ENCODE assay signal across 14 cellular contexts in the genomic region with DNA sequence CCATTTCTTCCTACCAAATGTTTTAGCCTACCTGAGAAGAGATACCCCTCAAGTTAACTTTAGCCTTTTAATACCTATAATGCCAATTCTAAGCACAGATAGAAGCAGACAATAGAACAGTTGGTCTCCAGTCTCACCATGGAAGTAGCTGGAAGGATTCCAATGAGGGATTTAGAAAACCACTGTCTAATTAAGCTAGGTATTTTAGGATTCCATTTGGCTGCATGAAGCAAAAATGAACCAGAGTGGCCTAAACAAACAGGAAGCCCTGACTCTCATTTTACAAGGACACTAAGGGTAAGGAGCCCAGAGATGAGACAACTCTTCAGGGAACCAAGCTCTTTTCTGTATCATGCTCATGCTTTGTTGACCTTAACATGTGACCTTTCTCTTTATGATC.
A peak's percentile ranks its signal among the peaks of the same experiment; 100 is the strongest.
DNase-seq lines count a peak whose midpoint lies in the region; TF ChIP-seq lines count a peak whose summit lies in the region.
"Had no signal": no experiment of that assay in that cellular context is flagged by ENCODE, and none has a peak within 500 bp of the region (broad histone marks: within the 10 kb centered on the region; RNA-seq: fewer than 3 reads in every experiment).

No MANE protein-coding gene starts in this region.

- H3K4me1 ChIP-seq in osteoblast (ENCODE audit: insufficient read depth, low read length) = peaks cover 5% of the 10 kb centered on the region
- H3K4me1 ChIP-seq: left ventricle myocardium inferior had no signal

- no peak for TF ChIP-seq CTCF in astrocyte of the cerebellum (IDR thresholded peaks at IDR 0.05; ENCODE audit: low read depth, low read length, missing control alignments)
- no peak for TF ChIP-seq CTCF in osteoblast (IDR thresholded peaks at IDR 0.05; ENCODE audit: extremely low read depth, low read depth, low read length)

- H3K27me3 Mint-ChIP-seq in immature natural killer cell (ENCODE audit: low read depth in 3 of 3) = peaks cover 0 to 5% (median 2%) of the 10 kb centered on the region in 3 donors

- H3K27ac Mint-ChIP-seq in immature natural killer cell = no peak overlapping the region

- no peaks in the 10 kb centered on the region for H3K4me1 Mint-ChIP-seq in immature natural killer cell

- in situ Hi-C loops in astrocyte of the cerebellum (cut with HindIII; ENCODE audit: low sequenced_read_pairs) = no loop called here

- no peak overlapping the region for H3K4me2 ChIP-seq in osteoblast (ENCODE audit: insufficient read depth, low read length)
- H3K4me2 ChIP-seq: hepatocyte had no signal

- H3K9me3 Mint-ChIP-seq in immature natural killer cell = peaks cover 0 to 2% (median 0%) of the 10 kb centered on the region in 6 donors

- H3K36me3 ChIP-seq in osteoblast (ENCODE audit: insufficient read depth, low read length) = no peaks in the 10 kb centered on the region
- H3K36me3 ChIP-seq: left ventricle myocardium inferior had no signal

- no peaks in the 10 kb centered on the region for H4K20me1 ChIP-seq in osteoblast (ENCODE audit: insufficient read depth, low read length)

- DNase-seq in DMS 273 (lab: John Stamatoyannopoulos, UW; ENCODE audit: unreplicated experiment) (peak; percentile 47), DMS 273 treated with DMSO at 0.1 percent for 48 hours (lab: John Stamatoyannopoulos, UW) (no peak), NCI-H1105 (lab: John Stamatoyannopoulos, UW) (peak; percentile 16), astrocyte of the cerebellum (ENCODE audit: low read depth) (peak; percentile 53), osteoblast (ENCODE audit: insufficient read length, low spot score, missing footprints) (peak; percentile 29), putamen (ENCODE audit: low spot score) (no peak), hippocampal formation (lab: John Stamatoyannopoulos, UW) (no peak), immature natural killer cell (no peak)
- DNase-seq: COR-L47, left ventricle myocardium inferior, NCI-H1417 treated with DMSO at 0.1 percent for 48 hours had no signal

- H3K9me3 ChIP-seq in osteoblast (ENCODE audit: low read depth, low read length) = no peaks in the 10 kb centered on the region
- H3K9me3 ChIP-seq: left ventricle myocardium inferior had no signal

- H3K4me3 Mint-ChIP-seq in immature natural killer cell = no peak overlapping the region

- no peak overlapping the region for H3K27ac ChIP-seq in osteoblast (ENCODE audit: low read depth, low read length)
- H3K27ac ChIP-seq: 22Rv1, hepatocyte, left ventricle myocardium inferior, SK-N-MC had no signal

- H2AFZ ChIP-seq in osteoblast (ENCODE audit: low read length) = no peak overlapping the region
- H2AFZ ChIP-seq: hepatocyte had no signal

- no peaks in the 10 kb centered on the region for H3K79me2 ChIP-seq in osteoblast (ENCODE audit: insufficient read depth, low read length)
- H3K79me2 ChIP-seq: hepatocyte had no signal

- H3K4me3 ChIP-seq in astrocyte of the cerebellum (ENCODE audit: low read depth, low read length) (no peak overlapping the region), osteoblast (ENCODE audit: insufficient read depth, low read length) (no peak overlapping the region)
- H3K4me3 ChIP-seq: hepatocyte, left ventricle myocardium inferior, SK-N-MC had no signal

- no peaks in the 10 kb centered on the region for H3K36me3 Mint-ChIP-seq in immature natural killer cell

- H3K27me3 ChIP-seq in osteoblast (ENCODE audit: insufficient read depth, low read length) = peaks cover 7% of the 10 kb centered on the region
- H3K27me3 ChIP-seq: hepatocyte had no signal

Comparison
In these comparisons a context has a peak if more than half of its experiments do, and no peak if none do; other contexts are left out.
1. DNase-seq: peak in DMS 273 (single experiment), NCI-H1105 (single experiment), astrocyte of the cerebellum (single experiment) and osteoblast (single experiment); none in DMS 273 treated with DMSO at 0.1 percent for 48 hours (single experiment), putamen (single experiment), hippocampal formation (0 of 2) and immature natural killer cell (0 of 3).